ENCODE assay signal across 18 cellular contexts in genomic region chr2:237735762-237736161, GRCh38.
DNase-seq lines count a peak whose midpoint lies in the region; ATAC-seq and TF ChIP-seq lines count a peak whose summit lies in the region.
"Had no signal": no experiment of that assay in that cellular context is flagged by ENCODE, and none has a peak within 500 bp of the region (broad histone marks: within the 10 kb centered on the region; RNA-seq: fewer than 3 reads in every experiment).

No MANE protein-coding gene starts in this region.

- H3K36me3 Mint-ChIP-seq in stimulated activated naive CD8-positive, alpha-beta T cell treated with anti-CD3 and anti-CD28 coated beads, Interleukin-15, Interleukin-2, amounts not matched to agents 100 ng/mL and 50 ng/mL, for 24 hours (ENCODE audit: low read depth) = peaks cover 56% of the 10 kb centered on the region
- H3K36me3 Mint-ChIP-seq in osteocyte (ENCODE audit: unreplicated experiment) = peaks cover 5% of the 10 kb centered on the region

- H3K36me3 ChIP-seq in esophagus squamous epithelium (peaks cover 0 to 51% (median 0%) of the 10 kb centered on the region in 3 donors), vagina (no peaks in the 10 kb centered on the region)
- H3K36me3 ChIP-seq: right lobe of liver had no signal

- peak overlapping the region; percentile 12 for H3K27ac Mint-ChIP-seq in stimulated activated naive CD8-positive, alpha-beta T cell treated with anti-CD3 and anti-CD28 coated beads, Interleukin-15, Interleukin-2, amounts not matched to agents 100 ng/mL and 50 ng/mL, for 24 hours
- no peak overlapping the region for H3K27ac Mint-ChIP-seq in osteocyte (ENCODE audit: unreplicated experiment)
- H3K27ac Mint-ChIP-seq: activated naive CD8-positive, alpha-beta T cell treated with anti-CD3 and anti-CD28 coated beads, Interleukin-2, amount 50 U/mL, for 24 hours had no signal

- WGBS in esophagus squamous epithelium, 2 donors = 86 to 87% methylated on average over 8 of the region's 8 CpGs

- H3K4me1 ChIP-seq in esophagus squamous epithelium (peaks cover 21 to 99% (median 58%) of the 10 kb centered on the region in 3 donors), vagina (peaks cover 84% of the 10 kb centered on the region)

- H3K27me3 Mint-ChIP-seq in stimulated activated naive CD8-positive, alpha-beta T cell treated with anti-CD3 and anti-CD28 coated beads, Interleukin-15, Interleukin-2, amounts not matched to agents 100 ng/mL and 50 ng/mL, for 24 hours = no peaks in the 10 kb centered on the region
- H3K27me3 Mint-ChIP-seq in osteocyte (ENCODE audit: unreplicated experiment) = no peaks in the 10 kb centered on the region
- H3K27me3 Mint-ChIP-seq: activated naive CD8-positive, alpha-beta T cell treated with anti-CD3 and anti-CD28 coated beads, Interleukin-2, amount 50 U/mL, for 24 hours had no signal

- no peaks in the 10 kb centered on the region for H3K9me3 Mint-ChIP-seq in stimulated activated naive CD8-positive, alpha-beta T cell treated with anti-CD3 and anti-CD28 coated beads, Interleukin-15, Interleukin-2, amounts not matched to agents 100 ng/mL and 50 ng/mL, for 24 hours
- H3K9me3 Mint-ChIP-seq in osteocyte (ENCODE audit: unreplicated experiment) = no peaks in the 10 kb centered on the region
- H3K9me3 Mint-ChIP-seq: activated naive CD8-positive, alpha-beta T cell treated with anti-CD3 and anti-CD28 coated beads, Interleukin-2, amount 50 U/mL, for 24 hours had no signal

- H3K4me3 ChIP-seq in esophagus squamous epithelium (no peak overlapping the region), vagina (no peak overlapping the region)
- H3K4me3 ChIP-seq: lower lobe of right lung, right lobe of liver, SJSA1 had no signal

- intact Hi-C loops in esophagus squamous epithelium (cut with DNase I) (no loop called here), vagina (cut with DNase I) (loop anchor here (5.0 kb wide), 1 partner anchor 43 kb away; no protein-coding TSS in a partner anchor)

- TF ChIP-seq CTCF in esophagus squamous epithelium (IDR thresholded peaks at IDR 0.05) (no peak), osteocyte (IDR thresholded peaks at IDR 0.05) (no peak), vagina (IDR thresholded peaks at IDR 0.05) (no peak)

- TF ChIP-seq POLR2A in esophagus squamous epithelium (IDR thresholded peaks at IDR 0.05) (no peak), vagina (IDR thresholded peaks at IDR 0.05) (no peak)

- H3K4me1 Mint-ChIP-seq in stimulated activated naive CD8-positive, alpha-beta T cell treated with anti-CD3 and anti-CD28 coated beads, Interleukin-15, Interleukin-2, amounts not matched to agents 100 ng/mL and 50 ng/mL, for 24 hours (ENCODE audit: low read depth) = peaks cover 52% of the 10 kb centered on the region
- peaks cover 53% of the 10 kb centered on the region for H3K4me1 Mint-ChIP-seq in osteocyte (ENCODE audit: unreplicated experiment)

- H3K27me3 ChIP-seq in esophagus squamous epithelium = no peaks in the 10 kb centered on the region
- no peaks in the 10 kb centered on the region for H3K27me3 ChIP-seq in vagina
- H3K27me3 ChIP-seq: right lobe of liver, SJSA1 had no signal

- H3K27ac ChIP-seq in esophagus squamous epithelium (peak overlapping the region in 3 of 4 donors; percentile 61 to 77 (median 67)), vagina (peak overlapping the region; percentile 76)
- H3K27ac ChIP-seq: SJSA1 had no signal

- no peak overlapping the region for H3K4me3 Mint-ChIP-seq in stimulated activated naive CD8-positive, alpha-beta T cell treated with anti-CD3 and anti-CD28 coated beads, Interleukin-15, Interleukin-2, amounts not matched to agents 100 ng/mL and 50 ng/mL, for 24 hours
- H3K4me3 Mint-ChIP-seq in osteocyte (ENCODE audit: unreplicated experiment) = no peak overlapping the region
- H3K4me3 Mint-ChIP-seq: activated naive CD8-positive, alpha-beta T cell treated with anti-CD3 and anti-CD28 coated beads, Interleukin-2, amount 50 U/mL, for 24 hours had no signal

- H3K9me3 ChIP-seq in esophagus squamous epithelium (no peaks in the 10 kb centered on the region), vagina (no peaks in the 10 kb centered on the region)
- H3K9me3 ChIP-seq: lower lobe of right lung, right lobe of liver, SJSA1 had no signal

- ATAC-seq in stimulated activated naive CD8-positive, alpha-beta T cell treated with anti-CD3 and anti-CD28 coated beads, Interleukin-15, Interleukin-2, amounts not matched to agents 100 U/mL and 50 U/mL, for 24 hours = no peak
- ATAC-seq: activated naive CD8-positive, alpha-beta T cell treated with anti-CD3 and anti-CD28 coated beads, Interleukin-2, amount 50 U/mL, for 24 hours; right lobe of liver had no signal

- no peak for DNase-seq in stimulated activated naive CD8-positive, alpha-beta T cell treated with anti-CD3 and anti-CD28 coated beads, Interleukin-15, Interleukin-2, amounts not matched to agents 100 U/mL and 50 U/mL, for 24 hours
- DNase-seq in esophagus squamous epithelium (lab: John Stamatoyannopoulos, UW) = no peak
- peak; percentile 19 for DNase-seq in osteocyte (ENCODE audit: extremely low spot score, unreplicated experiment)
- DNase-seq in vagina (ENCODE audit: extremely low spot score in 2 of 2) = peak in 1 of 2 donors; percentile 47
- DNase-seq in mesenteric fat pad (ENCODE audit: low spot score) = no peak
- no peak for DNase-seq in NCI-H146 treated with DMSO at 0.1 percent for 48 hours (lab: John Stamatoyannopoulos, UW; ENCODE audit: unreplicated experiment)
- DNase-seq in NCI-H187 (lab: John Stamatoyannopoulos, UW) = no peak
- DNase-seq: activated CD4-positive, alpha-beta T cell treated with anti-CD3 and anti-CD28 coated beads, Interleukin-2, amount 50 U/mL, for 1 hour; activated effector memory CD4-positive, alpha-beta T cell treated with anti-CD3 and anti-CD28 coated beads, Interleukin-2, amount 50 U/mL, for 16 hours; activated naive CD8-positive, alpha-beta T cell treated with anti-CD3 and anti-CD28 coated beads, Interleukin-2, amount 50 U/mL, for 24 hours; IMR-90; lower lobe of right lung; nucleus accumbens; right lobe of liver; stimulated activated CD8-positive, alpha-beta memory T cell treated with anti-CD3 and anti-CD28 coated beads, Interleukin-4, amount 100 ng/mL, for 48 hours; T-helper 1 cell had no signal
